14 cellular contexts compared by ENCODE assay signal in genomic region chr10:126564297-126564888, GRCh38.
"Had no signal": no experiment of that assay in that cellular context is flagged by ENCODE, and none has a peak within 500 bp of the region (broad histone marks: within the 10 kb centered on the region; RNA-seq: fewer than 3 reads in every experiment).

No MANE protein-coding gene starts in this region.

- H3K27ac Mint-ChIP-seq: activated B cell treated with CpG ODN at 0.5 μM for 24 hours; activated naive CD8-positive, alpha-beta T cell treated with anti-CD3 and anti-CD28 coated beads, Interleukin-2, amount 50 U/mL, for 24 hours; T-helper 17 cell had no signal

- ATAC-seq: activated naive CD8-positive, alpha-beta T cell treated with anti-CD3 and anti-CD28 coated beads, Interleukin-2, amount 50 U/mL, for 24 hours; activated T-cell treated with anti-CD3 and anti-CD28 coated beads, Interleukin-2, amount 50 U/mL, for 4 hours; lower lobe of right lung; T-helper 17 cell had no signal

- H3K4me3 ChIP-seq: cardiac muscle cell, lower lobe of right lung, tibial nerve had no signal

- H3K9me3 ChIP-seq: lower lobe of right lung, tibial nerve had no signal

- H3K4me1 Mint-ChIP-seq: activated B cell treated with CpG ODN at 0.5 μM for 24 hours; activated naive CD8-positive, alpha-beta T cell treated with anti-CD3 and anti-CD28 coated beads, Interleukin-2, amount 50 U/mL, for 24 hours; T-helper 17 cell had no signal

- H3K36me3 ChIP-seq: cardiac muscle cell, lower lobe of right lung, tibial nerve had no signal

- H3K27ac ChIP-seq: cardiac muscle cell, lower lobe of right lung, parathyroid adenoma, tibial nerve had no signal

- H3K4me1 ChIP-seq: lower lobe of right lung, parathyroid adenoma had no signal

- H3K27me3 Mint-ChIP-seq: activated B cell treated with CpG ODN at 0.5 μM for 24 hours had no signal

- H3K9me3 Mint-ChIP-seq: activated B cell treated with CpG ODN at 0.5 μM for 24 hours; activated naive CD8-positive, alpha-beta T cell treated with anti-CD3 and anti-CD28 coated beads, Interleukin-2, amount 50 U/mL, for 24 hours had no signal

- H3K4me3 Mint-ChIP-seq: activated B cell treated with CpG ODN at 0.5 μM for 24 hours; activated naive CD8-positive, alpha-beta T cell treated with anti-CD3 and anti-CD28 coated beads, Interleukin-2, amount 50 U/mL, for 24 hours; activated T-cell treated with anti-CD3 and anti-CD28 coated beads, Interleukin-2, amount 50 U/mL, for 4 hours; T-helper 17 cell had no signal

- DNase-seq: activated B cell treated with CpG ODN at 0.5 μM for 24 hours; activated gamma-delta T cell; activated naive CD8-positive, alpha-beta T cell treated with anti-CD3 and anti-CD28 coated beads, Interleukin-2, amount 50 U/mL, for 24 hours; activated T-cell treated with anti-CD3 and anti-CD28 coated beads, Interleukin-2, amount 50 U/mL, for 4 hours; cortex of kidney; effector memory CD4-positive, alpha-beta T cell; hippocampal formation; lower lobe of right lung; midbrain; retina; T-helper 17 cell had no signal

- H3K27me3 ChIP-seq: cardiac muscle cell, tibial nerve had no signal
